Comparison of ENCODE assay signal across 15 cellular contexts in genomic region chr22:33270596-33270995, GRCh38.
"Had no signal": no experiment of that assay in that cellular context is flagged by ENCODE, and none has a peak within 500 bp of the region (broad histone marks: within the 10 kb centered on the region; RNA-seq: fewer than 3 reads in every experiment).

No MANE protein-coding gene starts in this region.

- DNase-seq: activated CD4-positive, alpha-beta T cell treated with anti-CD3 and anti-CD28 coated beads for 36 hours; activated CD8-positive, alpha-beta memory T cell treated with anti-CD3 and anti-CD28 coated beads, Interleukin-2, amount 50 U/mL, for 48 hours; activated CD8-positive, alpha-beta T cell treated with anti-CD3 and anti-CD28 coated beads for 36 hours; activated naive CD8-positive, alpha-beta T cell treated with anti-CD3 and anti-CD28 coated beads, Interleukin-2, amount 10 ng/mL, durations not matched to agents 7 days and 5 days; anterior cingulate cortex; dorsolateral prefrontal cortex; immature natural killer cell; nephron progenitor cell; stimulated activated CD4-positive, alpha-beta T cell treated with anti-CD3 and anti-CD28 coated beads, Interleukin-4, amount 100 ng/mL, for 4 hours; T-helper 9 cell; thyroid gland; uterus had no signal

- ATAC-seq: activated CD4-positive, alpha-beta T cell treated with anti-CD3 and anti-CD28 coated beads for 36 hours; activated CD8-positive, alpha-beta T cell treated with anti-CD3 and anti-CD28 coated beads for 36 hours had no signal

- H3K4me1 ChIP-seq: breast epithelium, uterus had no signal

- H3K4me3 ChIP-seq: breast epithelium, dorsolateral prefrontal cortex, esophagus muscularis mucosa, lung, thyroid gland, uterus had no signal

- H3K36me3 ChIP-seq: breast epithelium, thyroid gland, uterus had no signal

- H3K27ac ChIP-seq: breast epithelium, esophagus muscularis mucosa, thyroid gland, uterus had no signal

- H3K27me3 ChIP-seq: breast epithelium, dorsolateral prefrontal cortex, esophagus muscularis mucosa, thyroid gland, uterus had no signal

- H3K9me3 ChIP-seq: breast epithelium, esophagus muscularis mucosa, thyroid gland, uterus had no signal
